8 cellular contexts compared by ENCODE assay signal in genomic region chr17:81295031-81295677, GRCh38. TPM values are rescaled to one million over a fixed set of nuclear protein-coding genes. Genes with fewer than 3 reads are reported as not detected.
DNase-seq lines count a peak whose midpoint lies in the region; ATAC-seq lines count a peak whose summit lies in the region.

TSS of gene SLC38A10 (minus strand) at chr17:81295307. CDS start at chr17:81294921, 386 bp downstream.

- no peaks in the 10 kb centered on the region for H3K9me3 Mint-ChIP-seq in CD8-positive, alpha-beta memory T cell
- no peaks in the 10 kb centered on the region for H3K9me3 Mint-ChIP-seq in memory B cell

- no peaks in the 10 kb centered on the region for H3K27me3 Mint-ChIP-seq in CD8-positive, alpha-beta memory T cell
- no peaks in the 10 kb centered on the region for H3K27me3 Mint-ChIP-seq in memory B cell

- H3K36me3 ChIP-seq in CD8-positive, alpha-beta memory T cell (ENCODE audit: insufficient read depth, low read length): peaks cover 3% of the 10 kb centered on the region

- H3K9me3 ChIP-seq in CD8-positive, alpha-beta memory T cell (ENCODE audit: low read length): no peaks in the 10 kb centered on the region

- peak within 1 kb of the TSS; percentile 94 for H3K27ac ChIP-seq in CD8-positive, alpha-beta memory T cell (ENCODE audit: low read depth, low read length)

- peak within 1 kb of the TSS; percentile 89 to 99 (median 93) for H3K4me3 Mint-ChIP-seq in CD8-positive, alpha-beta memory T cell
- H3K4me3 Mint-ChIP-seq in memory B cell: peak within 1 kb of the TSS; percentile 97

- H3K27me3 ChIP-seq in CD8-positive, alpha-beta memory T cell (ENCODE audit: insufficient read depth, low read length, poor library complexity, severe bottlenecking): no peaks in the 10 kb centered on the region

- peak; percentile 86 to 93 (median 87) for DNase-seq in CD8-positive, alpha-beta memory T cell
- DNase-seq in HK-2 (ENCODE audit: unreplicated experiment) (peak; percentile 90), NOMO-1 treated with DMSO at 0.1 percent for 48 hours (lab: John Stamatoyannopoulos, UW; ENCODE audit: unreplicated experiment) (peak; percentile 87), memory B cell (ENCODE audit: low spot score in 2 of 2) (peak; percentile 85 to 88)
- DNase-seq in activated CD8-positive, alpha-beta memory T cell treated with anti-CD3 and anti-CD28 coated beads for 4 hours (ENCODE audit: low read depth in 2 of 2): peak; percentile 77 to 83
- DNase-seq in effector CD8-positive, alpha-beta T cell (lab: John Stamatoyannopoulos, UW): peak; percentile 79
- DNase-seq in stimulated activated CD8-positive, alpha-beta memory T cell treated with anti-CD3 and anti-CD28 coated beads, Interleukin-12 subunit alpha, Interleukin-12 subunit beta, amount 100 ng/mL, for 1 hour (ENCODE audit: low read depth): peak; percentile 86

- peaks cover 22 to 50% (median 49%) of the 10 kb centered on the region in 3 donors for H3K4me1 Mint-ChIP-seq in CD8-positive, alpha-beta memory T cell
- H3K4me1 Mint-ChIP-seq in memory B cell: peaks cover 21% of the 10 kb centered on the region

- CTCF ChIA-PET in CD8-positive, alpha-beta memory T cell (lab: Charles Lee): interaction anchor here (0.7 to 1.5 kb wide), 2 partner anchors 42 to 190 kb away, joined by 3 to 6 read pairs; no protein-coding TSS in a partner anchor

- POLR2A ChIA-PET in CD8-positive, alpha-beta memory T cell (lab: Charles Lee): interaction anchor here (0.6 to 1.5 kb wide), 5 partner anchors 10 to 389 kb away, joined by 3 to 7 read pairs (median 5); partner anchors contain the start of genes HGS, NDUFAF8 and TEPSIN

- peaks cover 0 to 22% (median 3%) of the 10 kb centered on the region in 3 donors for H3K36me3 Mint-ChIP-seq in CD8-positive, alpha-beta memory T cell
- peaks cover 3% of the 10 kb centered on the region for H3K36me3 Mint-ChIP-seq in memory B cell

- peak within 1 kb of the TSS; percentile 95 to 99 (median 98) for H3K27ac Mint-ChIP-seq in CD8-positive, alpha-beta memory T cell
- H3K27ac Mint-ChIP-seq in memory B cell: peak within 1 kb of the TSS; percentile 97

- peak within 1 kb of the TSS; percentile 93 for H3K4me3 ChIP-seq in CD8-positive, alpha-beta memory T cell (ENCODE audit: low read length)

- peaks cover 29% of the 10 kb centered on the region for H3K4me1 ChIP-seq in CD8-positive, alpha-beta memory T cell (ENCODE audit: insufficient read depth, low read length)

- peak; percentile 83 for ATAC-seq in GM19438 (IDR thresholded peaks at IDR 0.05; ENCODE audit: low read depth, unreplicated experiment)
- ATAC-seq in memory B cell (ENCODE audit: low read depth): peak; percentile 86

RNA-seq across cellular contexts. Expression of gene SLC38A10, which starts in this region (rescaled TPM):
- total RNA-seq in CD8-positive, alpha-beta memory T cell: 10 to 100 TPM; 49.0 to 51.0 TPM
- polyA plus RNA-seq in CD8-positive, alpha-beta memory T cell: 71.1 TPM

Comparison
In these comparisons a context has a peak if more than half of its experiments do, and no peak if none do; other contexts are left out.
1. Peak in every context shown above with its lines: DNase-seq, ATAC-seq, H3K4me3 ChIP-seq and H3K27ac ChIP-seq.